Comparison of ENCODE assay signal across 1 cellular context in the genomic region with DNA sequence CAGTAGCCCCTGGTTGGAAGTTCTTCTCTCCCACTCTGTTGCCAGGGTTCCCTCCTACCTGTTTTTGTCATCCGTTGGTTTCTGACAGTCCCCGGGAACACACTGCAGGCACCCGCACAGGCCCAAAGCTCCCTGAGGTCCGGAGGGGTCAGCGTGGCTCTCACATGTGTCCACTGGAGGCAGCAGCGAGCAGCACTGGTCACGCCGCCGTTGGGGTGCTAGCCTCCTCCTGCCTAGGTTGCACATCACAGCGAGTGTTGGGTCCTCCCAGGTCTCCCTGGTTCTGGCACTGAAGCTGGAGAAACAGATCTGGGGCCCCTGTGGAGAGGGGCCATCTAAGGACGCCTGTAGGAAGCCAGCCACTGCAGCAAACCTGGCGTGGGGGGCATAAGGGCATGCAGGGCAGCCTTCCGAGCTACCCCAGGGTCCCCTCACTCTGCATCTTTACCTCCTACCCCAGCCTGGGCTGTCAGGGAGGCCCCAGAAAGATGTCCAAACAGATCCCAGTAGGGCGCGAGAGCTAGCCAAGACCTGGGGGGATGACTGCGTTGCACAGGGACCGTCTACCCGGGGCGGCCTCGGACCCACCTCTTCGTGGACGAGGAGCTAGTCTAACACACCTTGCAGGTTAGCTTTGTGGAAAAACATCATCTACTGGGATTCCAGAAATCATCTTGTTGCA.
TF ChIP-seq lines count a peak whose summit lies in the region.

No MANE protein-coding gene starts in this region.

TF ChIP-seq in HepG2, 621 proteins besides CTCF, POLR2A, EP300 and RAD21 (continues in another document):
- TF ChIP-seq ZNF335 (CRISPR knock-in tag; IDR thresholded peaks at IDR 0.05) (no peak), PAWR (CRISPR knock-in tag; IDR thresholded peaks at IDR 0.05; ENCODE audit: borderline replicate concordance) (no peak), CEBPG (CRISPR knock-in tag; IDR thresholded peaks at IDR 0.05) (no peak), ZNF432 (CRISPR knock-in tag; IDR thresholded peaks at IDR 0.05; ENCODE audit: borderline replicate concordance) (no peak), HHEX (CRISPR knock-in tag; IDR thresholded peaks at IDR 0.05) (no peak), NR2F1 (CRISPR knock-in tag; IDR thresholded peaks at IDR 0.05) (peak; percentile 22 to 37; a peak in 2 of 4 replicates), DNMT3B (CRISPR knock-in tag; conservative IDR thresholded peaks at IDR 0.05) (no peak), CCDC6 (CRISPR knock-in tag; IDR thresholded peaks at IDR 0.05) (no peak), MYC (CRISPR knock-in tag; IDR thresholded peaks at IDR 0.05; ENCODE audit: borderline replicate concordance) (0 out of 2 replicates have a peak, but pooled peaks have one; percentile 46), ZNF256 (CRISPR knock-in tag; conservative IDR thresholded peaks at IDR 0.05) (no peak), ZFP36 (IDR thresholded peaks at IDR 0.05; ENCODE audit: borderline replicate concordance, low read depth, low read length, partially characterized antibody) (no peak), SNRNP70 (IDR thresholded peaks at IDR 0.05; ENCODE audit: low read depth, low read length) (no peak), ZNF484 (CRISPR knock-in tag; IDR thresholded peaks at IDR 0.05; ENCODE audit: borderline replicate concordance, low read depth) (no peak), ZNF850 (CRISPR knock-in tag; conservative IDR thresholded peaks at IDR 0.05) (no peak), ZNF12 (CRISPR knock-in tag; IDR thresholded peaks at IDR 0.05) (no peak), REL (CRISPR knock-in tag; conservative IDR thresholded peaks at IDR 0.05) (no peak), WIZ (CRISPR knock-in tag; IDR thresholded peaks at IDR 0.05) (no peak), NR2F2 (IDR thresholded peaks at IDR 0.05; ENCODE audit: borderline replicate concordance, low read depth) (no peak), JDP2 (CRISPR knock-in tag; IDR thresholded peaks at IDR 0.05; ENCODE audit: borderline replicate concordance) (no peak), ZNF557 (CRISPR knock-in tag; IDR thresholded peaks at IDR 0.05) (no peak), STAG1 (CRISPR knock-in tag; IDR thresholded peaks at IDR 0.05) (peak; percentile 67), IRF2 (CRISPR knock-in tag; IDR thresholded peaks at IDR 0.05) (no peak), ELF3 (CRISPR knock-in tag; IDR thresholded peaks at IDR 0.05) (no peak), ZNF564 (CRISPR knock-in tag; IDR thresholded peaks at IDR 0.05) (no peak), CHCHD3 (CRISPR knock-in tag; IDR thresholded peaks at IDR 0.05) (no peak), ZMYM2 (CRISPR knock-in tag; IDR thresholded peaks at IDR 0.05) (no peak), ZNF761 (CRISPR knock-in tag; conservative IDR thresholded peaks at IDR 0.05) (no peak), ZNF841 (CRISPR knock-in tag; IDR thresholded peaks at IDR 0.05; ENCODE audit: borderline replicate concordance) (no peak), FLYWCH1 (CRISPR knock-in tag; IDR thresholded peaks at IDR 0.05) (no peak), GPN1 (CRISPR knock-in tag; IDR thresholded peaks at IDR 0.05; ENCODE audit: borderline replicate concordance) (no peak)
- TF ChIP-seq, protein P1, sequence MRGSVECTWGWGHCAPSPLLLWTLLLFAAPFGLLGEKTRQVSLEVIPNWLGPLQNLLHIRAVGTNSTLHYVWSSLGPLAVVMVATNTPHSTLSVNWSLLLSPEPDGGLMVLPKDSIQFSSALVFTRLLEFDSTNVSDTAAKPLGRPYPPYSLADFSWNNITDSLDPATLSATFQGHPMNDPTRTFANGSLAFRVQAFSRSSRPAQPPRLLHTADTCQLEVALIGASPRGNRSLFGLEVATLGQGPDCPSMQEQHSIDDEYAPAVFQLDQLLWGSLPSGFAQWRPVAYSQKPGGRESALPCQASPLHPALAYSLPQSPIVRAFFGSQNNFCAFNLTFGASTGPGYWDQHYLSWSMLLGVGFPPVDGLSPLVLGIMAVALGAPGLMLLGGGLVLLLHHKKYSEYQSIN (CRISPR knock-in tag; IDR thresholded peaks at IDR 0.05; ENCODE audit: borderline replicate concordance) = no peak
- TF ChIP-seq, protein P2, sequence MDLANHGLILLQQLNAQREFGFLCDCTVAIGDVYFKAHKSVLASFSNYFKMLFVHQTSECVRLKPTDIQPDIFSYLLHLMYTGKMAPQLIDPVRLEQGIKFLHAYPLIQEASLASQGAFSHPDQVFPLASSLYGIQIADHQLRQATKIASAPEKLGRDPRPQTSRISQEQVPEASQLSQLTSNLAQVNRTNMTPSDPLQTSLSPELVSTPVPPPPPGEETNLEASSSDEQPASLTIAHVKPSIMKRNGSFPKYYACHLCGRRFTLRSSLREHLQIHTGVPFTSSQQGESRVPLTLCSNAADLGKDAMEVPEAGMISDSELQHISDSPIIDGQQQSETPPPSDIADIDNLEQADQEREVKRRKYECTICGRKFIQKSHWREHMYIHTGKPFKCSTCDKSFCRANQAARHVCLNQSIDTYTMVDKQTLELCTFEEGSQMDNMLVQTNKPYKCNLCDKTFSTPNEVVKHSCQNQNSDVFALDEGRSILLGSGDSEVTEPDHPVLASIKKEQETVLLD (CRISPR knock-in tag; IDR thresholded peaks at IDR 0.05; ENCODE audit: low read depth) = no peak
- TF ChIP-seq, protein P3, sequence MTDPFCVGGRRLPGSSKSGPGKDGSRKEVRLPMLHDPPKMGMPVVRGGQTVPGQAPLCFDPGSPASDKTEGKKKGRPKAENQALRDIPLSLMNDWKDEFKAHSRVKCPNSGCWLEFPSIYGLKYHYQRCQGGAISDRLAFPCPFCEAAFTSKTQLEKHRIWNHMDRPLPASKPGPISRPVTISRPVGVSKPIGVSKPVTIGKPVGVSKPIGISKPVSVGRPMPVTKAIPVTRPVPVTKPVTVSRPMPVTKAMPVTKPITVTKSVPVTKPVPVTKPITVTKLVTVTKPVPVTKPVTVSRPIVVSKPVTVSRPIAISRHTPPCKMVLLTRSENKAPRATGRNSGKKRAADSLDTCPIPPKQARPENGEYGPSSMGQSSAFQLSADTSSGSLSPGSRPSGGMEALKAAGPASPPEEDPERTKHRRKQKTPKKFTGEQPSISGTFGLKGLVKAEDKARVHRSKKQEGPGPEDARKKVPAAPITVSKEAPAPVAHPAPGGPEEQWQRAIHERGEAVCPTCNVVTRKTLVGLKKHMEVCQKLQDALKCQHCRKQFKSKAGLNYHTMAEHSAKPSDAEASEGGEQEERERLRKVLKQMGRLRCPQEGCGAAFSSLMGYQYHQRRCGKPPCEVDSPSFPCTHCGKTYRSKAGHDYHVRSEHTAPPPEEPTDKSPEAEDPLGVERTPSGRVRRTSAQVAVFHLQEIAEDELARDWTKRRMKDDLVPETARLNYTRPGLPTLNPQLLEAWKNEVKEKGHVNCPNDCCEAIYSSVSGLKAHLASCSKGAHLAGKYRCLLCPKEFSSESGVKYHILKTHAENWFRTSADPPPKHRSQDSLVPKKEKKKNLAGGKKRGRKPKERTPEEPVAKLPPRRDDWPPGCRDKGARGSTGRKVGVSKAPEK (CRISPR knock-in tag; IDR thresholded peaks at IDR 0.05; ENCODE audit: borderline replicate concordance) = no peak
- TF ChIP-seq, protein P4, sequence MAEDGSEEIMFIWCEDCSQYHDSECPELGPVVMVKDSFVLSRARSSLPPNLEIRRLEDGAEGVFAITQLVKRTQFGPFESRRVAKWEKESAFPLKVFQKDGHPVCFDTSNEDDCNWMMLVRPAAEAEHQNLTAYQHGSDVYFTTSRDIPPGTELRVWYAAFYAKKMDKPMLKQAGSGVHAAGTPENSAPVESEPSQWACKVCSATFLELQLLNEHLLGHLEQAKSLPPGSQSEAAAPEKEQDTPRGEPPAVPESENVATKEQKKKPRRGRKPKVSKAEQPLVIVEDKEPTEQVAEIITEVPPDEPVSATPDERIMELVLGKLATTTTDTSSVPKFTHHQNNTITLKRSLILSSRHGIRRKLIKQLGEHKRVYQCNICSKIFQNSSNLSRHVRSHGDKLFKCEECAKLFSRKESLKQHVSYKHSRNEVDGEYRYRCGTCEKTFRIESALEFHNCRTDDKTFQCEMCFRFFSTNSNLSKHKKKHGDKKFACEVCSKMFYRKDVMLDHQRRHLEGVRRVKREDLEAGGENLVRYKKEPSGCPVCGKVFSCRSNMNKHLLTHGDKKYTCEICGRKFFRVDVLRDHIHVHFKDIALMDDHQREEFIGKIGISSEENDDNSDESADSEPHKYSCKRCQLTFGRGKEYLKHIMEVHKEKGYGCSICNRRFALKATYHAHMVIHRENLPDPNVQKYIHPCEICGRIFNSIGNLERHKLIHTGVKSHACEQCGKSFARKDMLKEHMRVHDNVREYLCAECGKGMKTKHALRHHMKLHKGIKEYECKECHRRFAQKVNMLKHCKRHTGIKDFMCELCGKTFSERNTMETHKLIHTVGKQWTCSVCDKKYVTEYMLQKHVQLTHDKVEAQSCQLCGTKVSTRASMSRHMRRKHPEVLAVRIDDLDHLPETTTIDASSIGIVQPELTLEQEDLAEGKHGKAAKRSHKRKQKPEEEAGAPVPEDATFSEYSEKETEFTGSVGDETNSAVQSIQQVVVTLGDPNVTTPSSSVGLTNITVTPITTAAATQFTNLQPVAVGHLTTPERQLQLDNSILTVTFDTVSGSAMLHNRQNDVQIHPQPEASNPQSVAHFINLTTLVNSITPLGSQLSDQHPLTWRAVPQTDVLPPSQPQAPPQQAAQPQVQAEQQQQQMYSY (CRISPR knock-in tag; IDR thresholded peaks at IDR 0.05) = no peak
- TF ChIP-seq, protein P5, sequence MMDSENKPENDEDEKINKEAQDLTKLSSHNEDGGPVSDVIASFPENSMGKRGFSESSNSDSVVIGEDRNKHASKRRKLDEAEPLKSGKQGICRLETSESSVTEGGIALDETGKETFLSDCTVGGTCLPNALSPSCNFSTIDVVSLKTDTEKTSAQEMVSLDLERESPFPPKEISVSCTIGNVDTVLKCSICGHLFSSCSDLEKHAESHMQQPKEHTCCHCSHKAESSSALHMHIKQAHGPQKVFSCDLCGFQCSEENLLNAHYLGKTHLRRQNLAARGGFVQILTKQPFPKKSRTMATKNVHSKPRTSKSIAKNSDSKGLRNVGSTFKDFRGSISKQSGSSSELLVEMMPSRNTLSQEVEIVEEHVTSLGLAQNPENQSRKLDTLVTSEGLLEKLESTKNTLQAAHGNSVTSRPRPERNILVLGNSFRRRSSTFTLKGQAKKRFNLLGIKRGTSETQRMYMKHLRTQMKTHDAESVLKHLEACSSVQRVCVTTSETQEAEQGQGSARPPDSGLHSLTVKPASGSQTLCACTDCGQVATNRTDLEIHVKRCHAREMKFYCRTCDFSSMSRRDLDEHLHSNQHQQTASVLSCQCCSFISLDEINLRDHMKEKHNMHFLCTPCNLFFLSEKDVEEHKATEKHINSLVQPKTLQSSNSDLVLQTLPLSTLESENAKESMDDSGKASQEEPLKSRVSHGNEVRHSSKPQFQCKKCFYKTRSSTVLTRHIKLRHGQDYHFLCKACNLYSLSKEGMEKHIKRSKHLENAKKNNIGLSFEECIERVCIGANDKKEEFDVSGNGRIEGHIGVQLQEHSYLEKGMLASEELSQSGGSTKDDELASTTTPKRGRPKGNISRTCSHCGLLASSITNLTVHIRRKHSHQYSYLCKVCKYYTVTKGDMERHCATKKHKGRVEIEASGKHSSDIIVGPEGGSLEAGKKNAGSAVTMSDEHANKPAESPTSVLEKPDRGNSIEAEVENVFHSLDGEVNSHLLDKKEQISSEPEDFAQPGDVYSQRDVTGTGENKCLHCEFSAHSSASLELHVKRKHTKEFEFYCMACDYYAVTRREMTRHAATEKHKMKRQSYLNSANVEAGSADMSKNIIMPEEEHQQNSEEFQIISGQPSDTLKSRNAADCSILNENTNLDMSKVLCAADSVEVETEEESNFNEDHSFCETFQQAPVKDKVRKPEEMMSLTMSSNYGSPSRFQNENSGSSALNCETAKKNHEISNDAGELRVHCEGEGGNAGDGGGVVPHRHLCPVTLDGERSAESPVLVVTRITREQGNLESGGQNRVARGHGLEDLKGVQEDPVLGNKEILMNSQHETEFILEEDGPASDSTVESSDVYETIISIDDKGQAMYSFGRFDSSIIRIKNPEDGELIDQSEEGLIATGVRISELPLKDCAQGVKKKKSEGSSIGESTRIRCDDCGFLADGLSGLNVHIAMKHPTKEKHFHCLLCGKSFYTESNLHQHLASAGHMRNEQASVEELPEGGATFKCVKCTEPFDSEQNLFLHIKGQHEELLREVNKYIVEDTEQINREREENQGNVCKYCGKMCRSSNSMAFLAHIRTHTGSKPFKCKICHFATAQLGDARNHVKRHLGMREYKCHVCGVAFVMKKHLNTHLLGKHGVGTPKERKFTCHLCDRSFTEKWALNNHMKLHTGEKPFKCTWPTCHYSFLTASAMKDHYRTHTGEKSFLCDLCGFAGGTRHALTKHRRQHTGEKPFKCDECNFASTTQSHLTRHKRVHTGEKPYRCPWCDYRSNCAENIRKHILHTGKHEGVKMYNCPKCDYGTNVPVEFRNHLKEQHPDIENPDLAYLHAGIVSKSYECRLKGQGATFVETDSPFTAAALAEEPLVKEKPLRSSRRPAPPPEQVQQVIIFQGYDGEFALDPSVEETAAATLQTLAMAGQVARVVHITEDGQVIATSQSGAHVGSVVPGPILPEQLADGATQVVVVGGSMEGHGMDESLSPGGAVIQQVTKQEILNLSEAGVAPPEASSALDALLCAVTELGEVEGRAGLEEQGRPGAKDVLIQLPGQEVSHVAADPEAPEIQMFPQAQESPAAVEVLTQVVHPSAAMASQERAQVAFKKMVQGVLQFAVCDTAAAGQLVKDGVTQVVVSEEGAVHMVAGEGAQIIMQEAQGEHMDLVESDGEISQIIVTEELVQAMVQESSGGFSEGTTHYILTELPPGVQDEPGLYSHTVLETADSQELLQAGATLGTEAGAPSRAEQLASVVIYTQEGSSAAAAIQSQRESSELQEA (CRISPR knock-in tag; IDR thresholded peaks at IDR 0.05; ENCODE audit: not compliant biosample characterization) = no peak
- TF ChIP-seq, protein P6, sequence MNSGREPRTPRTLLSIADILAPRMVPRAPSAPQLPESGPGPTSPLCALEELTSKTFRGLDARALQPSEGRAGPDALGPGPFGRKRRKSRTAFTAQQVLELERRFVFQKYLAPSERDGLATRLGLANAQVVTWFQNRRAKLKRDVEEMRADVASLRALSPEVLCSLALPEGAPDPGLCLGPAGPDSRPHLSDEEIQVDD (CRISPR knock-in tag; IDR thresholded peaks at IDR 0.05; ENCODE audit: borderline replicate concordance) = no peak
- TF ChIP-seq, protein P7, sequence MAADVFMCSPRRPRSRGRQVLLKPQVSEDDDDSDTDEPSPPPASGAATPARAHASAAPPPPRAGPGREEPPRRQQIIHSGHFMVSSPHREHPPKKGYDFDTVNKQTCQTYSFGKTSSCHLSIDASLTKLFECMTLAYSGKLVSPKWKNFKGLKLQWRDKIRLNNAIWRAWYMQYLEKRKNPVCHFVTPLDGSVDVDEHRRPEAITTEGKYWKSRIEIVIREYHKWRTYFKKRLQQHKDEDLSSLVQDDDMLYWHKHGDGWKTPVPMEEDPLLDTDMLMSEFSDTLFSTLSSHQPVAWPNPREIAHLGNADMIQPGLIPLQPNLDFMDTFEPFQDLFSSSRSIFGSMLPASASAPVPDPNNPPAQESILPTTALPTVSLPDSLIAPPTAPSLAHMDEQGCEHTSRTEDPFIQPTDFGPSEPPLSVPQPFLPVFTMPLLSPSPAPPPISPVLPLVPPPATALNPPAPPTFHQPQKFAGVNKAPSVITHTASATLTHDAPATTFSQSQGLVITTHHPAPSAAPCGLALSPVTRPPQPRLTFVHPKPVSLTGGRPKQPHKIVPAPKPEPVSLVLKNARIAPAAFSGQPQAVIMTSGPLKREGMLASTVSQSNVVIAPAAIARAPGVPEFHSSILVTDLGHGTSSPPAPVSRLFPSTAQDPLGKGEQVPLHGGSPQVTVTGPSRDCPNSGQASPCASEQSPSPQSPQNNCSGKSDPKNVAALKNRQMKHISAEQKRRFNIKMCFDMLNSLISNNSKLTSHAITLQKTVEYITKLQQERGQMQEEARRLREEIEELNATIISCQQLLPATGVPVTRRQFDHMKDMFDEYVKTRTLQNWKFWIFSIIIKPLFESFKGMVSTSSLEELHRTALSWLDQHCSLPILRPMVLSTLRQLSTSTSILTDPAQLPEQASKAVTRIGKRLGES (CRISPR knock-in tag; IDR thresholded peaks at IDR 0.05; ENCODE audit: borderline replicate concordance) = no peak
